Comparison of ENCODE assay signal across 28 cellular contexts in genomic region chr6:15892369-15892768, GRCh38.
DNase-seq lines count a peak whose midpoint lies in the region; ATAC-seq and TF ChIP-seq lines count a peak whose summit lies in the region.
"Had no signal": no experiment of that assay in that cellular context is flagged by ENCODE, and none has a peak within 500 bp of the region (broad histone marks: within the 10 kb centered on the region; RNA-seq: fewer than 3 reads in every experiment).

No MANE protein-coding gene starts in this region.

- CTCF ChIA-PET in activated naive CD4-positive, alpha-beta T cell treated with anti-CD3 and anti-CD28 coated beads, Interleukin-2, amount 10 ng/mL, durations not matched to agents 7 days and 5 days (lab: Charles Lee): interaction anchor here (0.6 to 1.7 kb wide), 2 partner anchors 10 to 33 kb away, joined by 3 to 6 read pairs; no protein-coding TSS in a partner anchor

- TF ChIP-seq CTCF in CD14-positive monocyte (IDR thresholded peaks at IDR 0.05): no peak
- no peak for TF ChIP-seq CTCF in fibroblast of villous mesenchyme (IDR thresholded peaks at IDR 0.05; ENCODE audit: insufficient read depth, low read depth, low read length)

- H3K4me3 ChIP-seq in fibroblast of villous mesenchyme (ENCODE audit: low read depth, low read length): no peak overlapping the region
- H3K4me3 ChIP-seq: prostate gland had no signal

- ATAC-seq in GM21717 (IDR thresholded peaks at IDR 0.05; ENCODE audit: unreplicated experiment): no peak
- ATAC-seq: PC-3 had no signal

- intact Hi-C loops in CD14-positive monocyte (cut with micrococcal nuclease): no loop called here

- peaks cover 67% of the 10 kb centered on the region for H3K4me1 Mint-ChIP-seq in CD14-positive monocyte
- H3K4me1 Mint-ChIP-seq in activated naive CD4-positive, alpha-beta T cell treated with anti-CD3 and anti-CD28 coated beads, Interleukin-2, amount 10 ng/mL, durations not matched to agents 7 days and 5 days: no peaks in the 10 kb centered on the region

- H3K27me3 Mint-ChIP-seq in CD14-positive monocyte (ENCODE audit: low read depth in 3 of 3): peaks cover 0 to 1% (median 0%) of the 10 kb centered on the region in 3 donors
- H3K27me3 Mint-ChIP-seq in activated naive CD4-positive, alpha-beta T cell treated with anti-CD3 and anti-CD28 coated beads, Interleukin-2, amount 10 ng/mL, durations not matched to agents 7 days and 5 days: peaks cover 12% of the 10 kb centered on the region
- H3K27me3 Mint-ChIP-seq: naive B cell had no signal

- H3K36me3 Mint-ChIP-seq in CD14-positive monocyte: no peaks in the 10 kb centered on the region
- no peaks in the 10 kb centered on the region for H3K36me3 Mint-ChIP-seq in activated naive CD4-positive, alpha-beta T cell treated with anti-CD3 and anti-CD28 coated beads, Interleukin-2, amount 10 ng/mL, durations not matched to agents 7 days and 5 days
- H3K36me3 Mint-ChIP-seq: mesothelial cell of epicardium, naive B cell had no signal

- no peak for DNase-seq in CD14-positive monocyte (ENCODE audit: low spot score)
- DNase-seq in MV-4-11 (lab: John Stamatoyannopoulos, UW): peak; percentile 93
- DNase-seq in SKM-1 (lab: John Stamatoyannopoulos, UW; ENCODE audit: unreplicated experiment): peak; percentile 33
- peak; percentile 59 for DNase-seq in fibroblast of villous mesenchyme (ENCODE audit: low read depth)
- DNase-seq in activated naive CD4-positive, alpha-beta T cell treated with anti-CD3 and anti-CD28 coated beads, Interleukin-2, amount 10 ng/mL, durations not matched to agents 7 days and 5 days: no peak
- DNase-seq in NCI-H748 treated with DMSO at 0.1 percent for 48 hours (lab: John Stamatoyannopoulos, UW): no peak
- DNase-seq in DMS53 treated with DMSO at 0.1 percent for 48 hours (lab: John Stamatoyannopoulos, UW; ENCODE audit: unreplicated experiment): no peak
- DNase-seq: activated CD4-positive, alpha-beta T cell treated with anti-CD3 and anti-CD28 coated beads, Interleukin-2, amount 50 U/mL, for 4 hours; activated CD8-positive, alpha-beta memory T cell treated with anti-CD3 and anti-CD28 coated beads, Interleukin-2, amount 50 U/mL, for 4 hours; activated naive CD4-positive, alpha-beta T cell treated with anti-CD3 and anti-CD28 coated beads, Interleukin-2, amount 50 U/mL, for 16 hours; anterior cingulate cortex; C1 segment of cervical spinal cord; cortex of kidney; DMS79 treated with DMSO at 0.1 percent for 48 hours; GF-D8; hippocampal formation; Karpas-422; naive B cell; NCI-H1092 treated with DMSO at 0.1 percent for 48 hours; NCI-H187; NCI-H526; PC-3; SHP77; stimulated activated naive CD4-positive, alpha-beta T cell treated with Interleukin-2 at 50 U/mL for 16 hours had no signal

- H3K9me3 Mint-ChIP-seq in CD14-positive monocyte: peaks cover 0 to 3% (median 2%) of the 10 kb centered on the region in 7 donors
- peaks cover 3% of the 10 kb centered on the region for H3K9me3 Mint-ChIP-seq in activated naive CD4-positive, alpha-beta T cell treated with anti-CD3 and anti-CD28 coated beads, Interleukin-2, amount 10 ng/mL, durations not matched to agents 7 days and 5 days
- H3K9me3 Mint-ChIP-seq: mesothelial cell of epicardium had no signal

- peak overlapping the region in 6 of 7 donors; percentile 57 to 86 (median 76) for H3K27ac Mint-ChIP-seq in CD14-positive monocyte
- H3K27ac Mint-ChIP-seq in activated naive CD4-positive, alpha-beta T cell treated with anti-CD3 and anti-CD28 coated beads, Interleukin-2, amount 10 ng/mL, durations not matched to agents 7 days and 5 days: no peak overlapping the region
- H3K27ac Mint-ChIP-seq: activated T-helper 1 cell treated with anti-CD3 and anti-CD28 coated beads, Interleukin-12 subunit alpha, Interleukin-12 subunit beta, Interleukin-2, Interleukin-4 antibody, amounts not matched to agents 30 ng/mL and 10 ng/mL and 1 ng/mL, durations not matched to agents 14 hours and 24 hours and 36 hours; mesothelial cell of epicardium had no signal

- no peak overlapping the region for H3K4me3 Mint-ChIP-seq in CD14-positive monocyte
- no peak overlapping the region for H3K4me3 Mint-ChIP-seq in activated naive CD4-positive, alpha-beta T cell treated with anti-CD3 and anti-CD28 coated beads, Interleukin-2, amount 10 ng/mL, durations not matched to agents 7 days and 5 days
- H3K4me3 Mint-ChIP-seq: activated T-helper 1 cell treated with anti-CD3 and anti-CD28 coated beads, Interleukin-12 subunit alpha, Interleukin-12 subunit beta, Interleukin-2, Interleukin-4 antibody, amounts not matched to agents 30 ng/mL and 10 ng/mL and 1 ng/mL, durations not matched to agents 14 hours and 24 hours and 36 hours; mesothelial cell of epicardium had no signal

Comparison
In these comparisons a context has a peak if more than half of its experiments do, and no peak if none do; other contexts are left out.
1. DNase-seq: peak in MV-4-11 (single experiment), SKM-1 (single experiment) and fibroblast of villous mesenchyme (single experiment); none in CD14-positive monocyte (single experiment), activated naive CD4-positive, alpha-beta T cell treated with anti-CD3 and anti-CD28 coated beads, Interleukin-2, amount 10 ng/mL, durations not matched to agents 7 days and 5 days (single experiment), NCI-H748 treated with DMSO at 0.1 percent for 48 hours (single experiment) and DMS53 treated with DMSO at 0.1 percent for 48 hours (single experiment).